In genomic region chr7:138295049-138295637, GRCh38 we compare ENCODE assay signal across 1 cellular context.
TF ChIP-seq lines count a peak whose summit lies in the region.

No MANE protein-coding gene starts in this region.

TF ChIP-seq in liver, 16 proteins besides CTCF, POLR2A, EP300 and RAD21 (continued from another document):
- TF ChIP-seq, protein P1, sequence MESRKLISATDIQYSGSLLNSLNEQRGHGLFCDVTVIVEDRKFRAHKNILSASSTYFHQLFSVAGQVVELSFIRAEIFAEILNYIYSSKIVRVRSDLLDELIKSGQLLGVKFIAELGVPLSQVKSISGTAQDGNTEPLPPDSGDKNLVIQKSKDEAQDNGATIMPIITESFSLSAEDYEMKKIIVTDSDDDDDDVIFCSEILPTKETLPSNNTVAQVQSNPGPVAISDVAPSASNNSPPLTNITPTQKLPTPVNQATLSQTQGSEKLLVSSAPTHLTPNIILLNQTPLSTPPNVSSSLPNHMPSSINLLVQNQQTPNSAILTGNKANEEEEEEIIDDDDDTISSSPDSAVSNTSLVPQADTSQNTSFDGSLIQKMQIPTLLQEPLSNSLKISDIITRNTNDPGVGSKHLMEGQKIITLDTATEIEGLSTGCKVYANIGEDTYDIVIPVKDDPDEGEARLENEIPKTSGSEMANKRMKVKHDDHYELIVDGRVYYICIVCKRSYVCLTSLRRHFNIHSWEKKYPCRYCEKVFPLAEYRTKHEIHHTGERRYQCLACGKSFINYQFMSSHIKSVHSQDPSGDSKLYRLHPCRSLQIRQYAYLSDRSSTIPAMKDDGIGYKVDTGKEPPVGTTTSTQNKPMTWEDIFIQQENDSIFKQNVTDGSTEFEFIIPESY (IDR thresholded peaks at IDR 0.05): no peak
- no peak for TF ChIP-seq YY1 (IDR thresholded peaks at IDR 0.05)
- no peak for TF ChIP-seq TAF1 (conservative IDR thresholded peaks at IDR 0.05)
